ENCODE assay signal across 11 cellular contexts in genomic region chr5:135544666-135545045, GRCh38. TPM values are rescaled to one million over a fixed set of nuclear protein-coding genes. Genes with fewer than 3 reads are reported as not detected.
A peak's percentile ranks its signal among the peaks of the same experiment; 100 is the strongest.
DNase-seq lines count a peak whose midpoint lies in the region; ATAC-seq and TF ChIP-seq lines count a peak whose summit lies in the region.
"Had no signal": no experiment of that assay in that cellular context is flagged by ENCODE, and none has a peak within 500 bp of the region (broad histone marks: within the 10 kb centered on the region; RNA-seq: fewer than 3 reads in every experiment).

No MANE protein-coding gene starts in this region.

- peaks cover 14% of the 10 kb centered on the region; the same call in 1 of the 2 replicates for H3K4me1 ChIP-seq in HUES48 (ENCODE audit: control insufficient read depth, insufficient read depth, low read length)
- peaks cover 13 to 40% (median 15%) of the 10 kb centered on the region in 3 donors for H3K4me1 ChIP-seq in esophagus squamous epithelium
- H3K4me1 ChIP-seq in osteoblast (ENCODE audit: insufficient read depth, low read length), result peaks cover 6% of the 10 kb centered on the region
- H3K4me1 ChIP-seq in foreskin keratinocyte, result no peaks in the 10 kb centered on the region

- H3K79me2 ChIP-seq in osteoblast (ENCODE audit: insufficient read depth, low read length), result no peaks in the 10 kb centered on the region

- TF ChIP-seq CTCF in esophagus squamous epithelium (IDR thresholded peaks at IDR 0.05) (no peak), osteoblast (IDR thresholded peaks at IDR 0.05; ENCODE audit: extremely low read depth, low read depth, low read length) (no peak), foreskin keratinocyte (conservative IDR thresholded peaks at IDR 0.05) (no peak)

- H3K9ac ChIP-seq in HUES48 (ENCODE audit: low read depth, low read length), result no peak overlapping the region

- no peak overlapping the region for H3K27ac ChIP-seq in HUES48 (ENCODE audit: low read depth, low read length)
- H3K27ac ChIP-seq in esophagus squamous epithelium, result peak overlapping the region in 1 of 4 donors; percentile 26
- no peak overlapping the region for H3K27ac ChIP-seq in osteoblast (ENCODE audit: low read depth, low read length)
- no peak overlapping the region for H3K27ac ChIP-seq in foreskin keratinocyte

- no peak overlapping the region for H2AFZ ChIP-seq in osteoblast (ENCODE audit: low read length)

- H3K4me3 ChIP-seq in HUES48 (ENCODE audit: low read depth, low read length) (peak overlapping the region; percentile 37; the same call in 1 of the 2 replicates), esophagus squamous epithelium (peak overlapping the region; percentile 27 to 72 (median 50)), osteoblast (ENCODE audit: insufficient read depth, low read length) (peak overlapping the region; percentile 51)
- H3K4me3 ChIP-seq: MG63 had no signal

- ATAC-seq in HG02642 (IDR thresholded peaks at IDR 0.05; ENCODE audit: poor library complexity, unreplicated experiment) (no peak), foreskin keratinocyte (no peak)

- WGBS in esophagus squamous epithelium, 2 donors, result 38 to 52% methylated on average over 17 to 30 of the region's 30 CpGs

- no peaks in the 10 kb centered on the region for H4K20me1 ChIP-seq in osteoblast (ENCODE audit: insufficient read depth, low read length)

- no peaks in the 10 kb centered on the region for H3K36me3 ChIP-seq in HUES48 (ENCODE audit: control insufficient read depth, insufficient read depth, low read length)
- H3K36me3 ChIP-seq in esophagus squamous epithelium, result no peaks in the 10 kb centered on the region
- no peaks in the 10 kb centered on the region for H3K36me3 ChIP-seq in osteoblast (ENCODE audit: insufficient read depth, low read length)
- H3K36me3 ChIP-seq: MG63 had no signal

- intact Hi-C loops in esophagus squamous epithelium (cut with DNase I), result no loop called here

- peak; percentile 20 for DNase-seq in CD1c-positive myeloid dendritic cell (ENCODE audit: extremely low spot score)
- no peak for DNase-seq in esophagus squamous epithelium (lab: John Stamatoyannopoulos, UW)
- no peak for DNase-seq in osteoblast (ENCODE audit: insufficient read length, low spot score, missing footprints)
- DNase-seq in kidney tubule cell (ENCODE audit: low spot score), result no peak
- no peak for DNase-seq in foreskin keratinocyte
- no peak for DNase-seq in T1000 (lab: John Stamatoyannopoulos, UW)
- DNase-seq: MG63 had no signal

- H3K9me3 ChIP-seq in HUES48 (ENCODE audit: control insufficient read depth, insufficient read depth, low read length), result no peaks in the 10 kb centered on the region
- no peaks in the 10 kb centered on the region for H3K9me3 ChIP-seq in esophagus squamous epithelium
- H3K9me3 ChIP-seq in osteoblast (ENCODE audit: low read depth, low read length), result no peaks in the 10 kb centered on the region
- H3K9me3 ChIP-seq: MG63 had no signal

- peak overlapping the region; percentile 70 for H3K4me2 ChIP-seq in osteoblast (ENCODE audit: insufficient read depth, low read length)

- peaks cover 100% of the 10 kb centered on the region for H3K27me3 ChIP-seq in HUES48 (ENCODE audit: control insufficient read depth, insufficient read depth, low read length)
- peaks cover 3 to 97% (median 7%) of the 10 kb centered on the region in 4 donors for H3K27me3 ChIP-seq in esophagus squamous epithelium
- H3K27me3 ChIP-seq in osteoblast (ENCODE audit: insufficient read depth, low read length), result peaks cover 98% of the 10 kb centered on the region
- peaks cover 98% of the 10 kb centered on the region for H3K27me3 ChIP-seq in foreskin keratinocyte
- H3K27me3 ChIP-seq: MG63 had no signal

- no peak for TF ChIP-seq POLR2A in esophagus squamous epithelium (IDR thresholded peaks at IDR 0.05)

RNA-seq across cellular contexts. Expression of gene NEUROG1, which starts 8.9 kb away (rescaled TPM):
- total RNA-seq in esophagus squamous epithelium (not detected), osteoblast (not detected in 2 replicates), foreskin keratinocyte (not detected in 2 replicates)
- polyA plus RNA-seq in foreskin keratinocyte, result not detected in 2 replicates
- total RNA-seq: bronchial epithelial cell, pulmonary artery endothelial cell had no signal

RNA-seq across cellular contexts. Expression of gene CXCL14, which starts 34.1 kb away (rescaled TPM):
- 100 to 1,000 TPM in 2 of 4 donors, 10 to 100 TPM in 2; 23.1 to 160 (median 95.4) TPM for total RNA-seq in esophagus squamous epithelium
- not detected in 2 replicates for total RNA-seq in osteoblast
- total RNA-seq in foreskin keratinocyte, result 0.42 and 0.44 TPM in 2 replicates
- 0.48 and 0.57 TPM in 2 replicates for polyA plus RNA-seq in foreskin keratinocyte
- total RNA-seq: pulmonary artery endothelial cell had no signal

Comparison
In these comparisons a context has a peak if more than half of its experiments do, and no peak if none do; other contexts are left out.
1. RNA of gene CXCL14, which starts 34.1 kb away (total RNA-seq): 23.1 to 160 TPM in esophagus squamous epithelium; 0.42 to 0.44 TPM in foreskin keratinocyte and not detected in osteoblast; every median in the first group is over 10 times any median in the second.
2. Peak in every context shown above with its lines, with median percentiles within 50 percentile points of each other: H3K4me3 ChIP-seq.